23 cellular contexts compared by ENCODE assay signal in the genomic region with DNA sequence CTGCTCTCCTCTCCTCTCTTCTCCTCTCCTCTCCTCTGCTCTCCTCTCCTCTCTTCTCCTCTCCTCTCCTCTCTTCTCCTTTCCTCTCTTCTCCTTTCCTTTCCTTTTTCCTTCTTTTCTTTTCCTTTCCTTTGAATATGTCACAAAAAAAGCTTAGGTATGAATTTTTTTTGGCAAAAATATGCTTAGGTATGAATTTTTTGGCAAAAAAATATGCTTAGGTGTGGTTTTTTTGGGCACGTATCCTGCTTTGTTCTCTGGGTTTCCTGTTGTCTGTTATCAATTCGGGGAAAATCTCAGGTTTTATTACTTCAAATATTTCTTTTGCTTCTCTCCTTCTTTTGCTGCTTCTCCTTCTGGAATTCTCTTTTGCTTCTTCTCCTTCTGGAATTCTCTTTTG.
"Had no signal": no experiment of that assay in that cellular context is flagged by ENCODE, and none has a peak within 500 bp of the region (broad histone marks: within the 10 kb centered on the region; RNA-seq: fewer than 3 reads in every experiment).

No MANE protein-coding gene starts in this region.

- H3K36me3 ChIP-seq: lower lobe of right lung, neural progenitor cell, suprapubic skin, transverse colon, upper lobe of right lung, uterus had no signal

- H2AFZ ChIP-seq: neural progenitor cell, parathyroid adenoma had no signal

- ATAC-seq: left ventricle myocardium superior; lower lobe of right lung; natural killer cell treated with Interleukin-12 subunit alpha and Interleukin-12 subunit beta and Interleukin-15 and Interleukin-18, amount 100 ng/mL, for 72 hours; sciatic nerve; stimulated activated naive CD8-positive, alpha-beta T cell treated with anti-CD3 and anti-CD28 coated beads, Interleukin-15, amount 100 ng/mL, for 72 hours; upper lobe of right lung had no signal

- H3K4me3 ChIP-seq: dorsolateral prefrontal cortex, lower lobe of right lung, neural progenitor cell, smooth muscle cell, suprapubic skin, transverse colon, upper lobe of right lung, uterus had no signal

- H3K4me1 Mint-ChIP-seq: memory B cell had no signal

- H3K9me3 ChIP-seq: lower lobe of right lung, suprapubic skin, transverse colon, upper lobe of right lung, uterus had no signal

- H3K4me3 Mint-ChIP-seq: memory B cell; natural killer cell treated with Interleukin-12 subunit alpha and Interleukin-12 subunit beta and Interleukin-15 and Interleukin-18, amount 100 ng/mL, for 72 hours; neural progenitor cell; stimulated activated naive CD8-positive, alpha-beta T cell treated with anti-CD3 and anti-CD28 coated beads, Interleukin-15, amount 100 ng/mL, for 72 hours had no signal

- H3K9ac ChIP-seq: neural progenitor cell, parathyroid adenoma had no signal

- H3K27me3 ChIP-seq: neural progenitor cell, upper lobe of right lung, uterus had no signal

- H3K9me3 Mint-ChIP-seq: memory B cell; natural killer cell treated with Interleukin-12 subunit alpha and Interleukin-12 subunit beta and Interleukin-15 and Interleukin-18, amount 100 ng/mL, for 72 hours; neural progenitor cell; stimulated activated naive CD8-positive, alpha-beta T cell treated with anti-CD3 and anti-CD28 coated beads, Interleukin-15, amount 100 ng/mL, for 72 hours had no signal

- H3K36me3 Mint-ChIP-seq: memory B cell; natural killer cell treated with Interleukin-12 subunit alpha and Interleukin-12 subunit beta and Interleukin-15 and Interleukin-18, amount 100 ng/mL, for 72 hours; neural progenitor cell had no signal

- FAIRE-seq: frontal cortex, keratinocyte had no signal

- H3K27ac Mint-ChIP-seq: memory B cell; natural killer cell treated with Interleukin-12 subunit alpha and Interleukin-12 subunit beta and Interleukin-15 and Interleukin-18, amount 100 ng/mL, for 72 hours; neural progenitor cell; progenitor cell of endocrine pancreas had no signal

- H3K4me1 ChIP-seq: lower lobe of right lung, parathyroid adenoma, suprapubic skin, transverse colon, upper lobe of right lung, uterus had no signal

- H3K79me2 ChIP-seq: parathyroid adenoma had no signal

- H3K4me2 ChIP-seq: neural progenitor cell, smooth muscle cell had no signal

- DNase-seq: dorsolateral prefrontal cortex; effector CD4-positive, alpha-beta T cell; head of caudate nucleus; left ventricle myocardium superior; lower lobe of right lung; stimulated activated CD4-positive, alpha-beta T cell treated with anti-CD3 and anti-CD28 coated beads, Interleukin-12 subunit alpha, Interleukin-12 subunit beta, amount 100 ng/mL, for 4 hours; stimulated activated CD4-positive, alpha-beta T cell treated with anti-CD3 and anti-CD28 coated beads, Interleukin-1b, Interleukin-23, amount 100 ng/mL, for 48 hours; stimulated activated CD4-positive, alpha-beta T cell treated with anti-CD3 and anti-CD28 coated beads, Interleukin-4, amount 100 ng/mL, for 1 hour; stimulated activated CD8-positive, alpha-beta memory T cell treated with anti-CD3 and anti-CD28 coated beads, Interleukin-4, amount 100 ng/mL, for 48 hours; stimulated activated naive CD8-positive, alpha-beta T cell treated with anti-CD3 and anti-CD28 coated beads, Interleukin-15, amount 100 ng/mL, for 72 hours; transverse colon; upper lobe of right lung; uterus had no signal

- H3K27ac ChIP-seq: dorsolateral prefrontal cortex, lower lobe of right lung, neural progenitor cell, parathyroid adenoma, suprapubic skin, transverse colon, upper lobe of right lung had no signal
